ENCODE assay signal across 1 cellular context in the genomic region with DNA sequence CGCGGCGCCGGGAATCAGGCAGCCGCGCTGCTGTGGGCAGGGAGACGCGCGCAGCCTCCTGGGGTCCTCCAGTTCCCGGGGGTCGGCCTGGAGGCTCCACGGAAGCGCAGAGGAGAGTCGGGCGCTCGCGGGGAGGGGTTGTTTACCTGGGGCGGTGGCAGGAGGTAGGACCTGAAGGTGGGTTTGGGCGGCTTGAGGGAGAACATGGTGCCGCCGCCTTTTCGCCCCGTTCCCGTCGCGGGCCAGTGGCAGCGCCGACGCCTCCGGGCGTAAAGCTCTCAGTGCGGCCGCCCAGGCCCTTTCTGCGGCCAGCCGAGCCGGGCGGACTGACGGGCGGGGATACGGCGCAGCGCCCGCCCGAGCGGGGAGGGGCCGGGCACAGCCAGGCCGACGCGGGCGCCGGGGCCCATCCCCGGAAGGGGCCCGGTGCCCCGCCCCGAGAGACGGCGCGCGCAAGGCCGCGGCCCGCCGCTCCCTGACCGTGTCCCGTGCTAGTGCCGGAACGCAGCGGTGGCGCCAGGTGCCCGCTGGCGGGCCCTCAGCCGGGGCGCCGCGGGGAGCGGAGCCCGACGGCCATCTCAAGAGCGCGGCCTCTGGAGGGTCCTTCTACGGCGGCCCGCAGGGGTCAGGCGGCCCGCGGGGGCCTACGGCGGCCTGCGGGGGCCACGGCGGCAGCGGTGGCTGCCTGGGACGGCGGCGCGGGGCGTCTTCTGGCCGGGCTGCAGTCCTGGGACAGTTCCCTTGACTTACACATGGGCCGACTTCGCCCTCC.
TF ChIP-seq lines count a peak whose summit lies in the region.

A gene with protein sequence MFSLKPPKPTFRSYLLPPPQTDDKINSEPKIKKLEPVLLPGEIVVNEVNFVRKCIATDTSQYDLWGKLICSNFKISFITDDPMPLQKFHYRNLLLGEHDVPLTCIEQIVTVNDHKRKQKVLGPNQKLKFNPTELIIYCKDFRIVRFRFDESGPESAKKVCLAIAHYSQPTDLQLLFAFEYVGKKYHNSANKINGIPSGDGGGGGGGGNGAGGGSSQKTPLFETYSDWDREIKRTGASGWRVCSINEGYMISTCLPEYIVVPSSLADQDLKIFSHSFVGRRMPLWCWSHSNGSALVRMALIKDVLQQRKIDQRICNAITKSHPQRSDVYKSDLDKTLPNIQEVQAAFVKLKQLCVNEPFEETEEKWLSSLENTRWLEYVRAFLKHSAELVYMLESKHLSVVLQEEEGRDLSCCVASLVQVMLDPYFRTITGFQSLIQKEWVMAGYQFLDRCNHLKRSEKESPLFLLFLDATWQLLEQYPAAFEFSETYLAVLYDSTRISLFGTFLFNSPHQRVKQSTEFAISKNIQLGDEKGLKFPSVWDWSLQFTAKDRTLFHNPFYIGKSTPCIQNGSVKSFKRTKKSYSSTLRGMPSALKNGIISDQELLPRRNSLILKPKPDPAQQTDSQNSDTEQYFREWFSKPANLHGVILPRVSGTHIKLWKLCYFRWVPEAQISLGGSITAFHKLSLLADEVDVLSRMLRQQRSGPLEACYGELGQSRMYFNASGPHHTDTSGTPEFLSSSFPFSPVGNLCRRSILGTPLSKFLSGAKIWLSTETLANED (minus strand): TSS at position 328 of the 772 bp plus-strand sequence. CDS start 122 bp downstream, at position 206.

TF ChIP-seq in WTC11, 78 proteins besides CTCF, POLR2A, EP300 and RAD21 (continued from another document):
- TF ChIP-seq, protein P1, sequence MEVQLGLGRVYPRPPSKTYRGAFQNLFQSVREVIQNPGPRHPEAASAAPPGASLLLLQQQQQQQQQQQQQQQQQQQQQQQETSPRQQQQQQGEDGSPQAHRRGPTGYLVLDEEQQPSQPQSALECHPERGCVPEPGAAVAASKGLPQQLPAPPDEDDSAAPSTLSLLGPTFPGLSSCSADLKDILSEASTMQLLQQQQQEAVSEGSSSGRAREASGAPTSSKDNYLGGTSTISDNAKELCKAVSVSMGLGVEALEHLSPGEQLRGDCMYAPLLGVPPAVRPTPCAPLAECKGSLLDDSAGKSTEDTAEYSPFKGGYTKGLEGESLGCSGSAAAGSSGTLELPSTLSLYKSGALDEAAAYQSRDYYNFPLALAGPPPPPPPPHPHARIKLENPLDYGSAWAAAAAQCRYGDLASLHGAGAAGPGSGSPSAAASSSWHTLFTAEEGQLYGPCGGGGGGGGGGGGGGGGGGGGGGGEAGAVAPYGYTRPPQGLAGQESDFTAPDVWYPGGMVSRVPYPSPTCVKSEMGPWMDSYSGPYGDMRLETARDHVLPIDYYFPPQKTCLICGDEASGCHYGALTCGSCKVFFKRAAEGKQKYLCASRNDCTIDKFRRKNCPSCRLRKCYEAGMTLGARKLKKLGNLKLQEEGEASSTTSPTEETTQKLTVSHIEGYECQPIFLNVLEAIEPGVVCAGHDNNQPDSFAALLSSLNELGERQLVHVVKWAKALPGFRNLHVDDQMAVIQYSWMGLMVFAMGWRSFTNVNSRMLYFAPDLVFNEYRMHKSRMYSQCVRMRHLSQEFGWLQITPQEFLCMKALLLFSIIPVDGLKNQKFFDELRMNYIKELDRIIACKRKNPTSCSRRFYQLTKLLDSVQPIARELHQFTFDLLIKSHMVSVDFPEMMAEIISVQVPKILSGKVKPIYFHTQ (CRISPR knock-in tag; IDR thresholded peaks at IDR 0.05): no peak
- TF ChIP-seq GABPB1 (CRISPR knock-in tag; IDR thresholded peaks at IDR 0.05) (peak; percentile 62; the same call in 1 of the 2 replicates), ESRRA (CRISPR knock-in tag; IDR thresholded peaks at IDR 0.05; ENCODE audit: borderline replicate concordance) (no peak), ZNF423 (CRISPR knock-in tag; IDR thresholded peaks at IDR 0.05) (peak; percentile 80), SMAD4 (CRISPR knock-in tag; IDR thresholded peaks at IDR 0.05) (no peak), KAT7 (CRISPR knock-in tag; IDR thresholded peaks at IDR 0.05; ENCODE audit: borderline replicate concordance) (0 out of 2 replicates have a peak, but pooled peaks have one; percentile 88), JAZF1 (CRISPR knock-in tag; IDR thresholded peaks at IDR 0.05) (no peak), MXD4 (CRISPR knock-in tag; IDR thresholded peaks at IDR 0.05; ENCODE audit: borderline replicate concordance) (no peak), FOXP1 (CRISPR knock-in tag; IDR thresholded peaks at IDR 0.05; ENCODE audit: borderline replicate concordance) (peak; percentile 71)
- TF ChIP-seq, protein P2, sequence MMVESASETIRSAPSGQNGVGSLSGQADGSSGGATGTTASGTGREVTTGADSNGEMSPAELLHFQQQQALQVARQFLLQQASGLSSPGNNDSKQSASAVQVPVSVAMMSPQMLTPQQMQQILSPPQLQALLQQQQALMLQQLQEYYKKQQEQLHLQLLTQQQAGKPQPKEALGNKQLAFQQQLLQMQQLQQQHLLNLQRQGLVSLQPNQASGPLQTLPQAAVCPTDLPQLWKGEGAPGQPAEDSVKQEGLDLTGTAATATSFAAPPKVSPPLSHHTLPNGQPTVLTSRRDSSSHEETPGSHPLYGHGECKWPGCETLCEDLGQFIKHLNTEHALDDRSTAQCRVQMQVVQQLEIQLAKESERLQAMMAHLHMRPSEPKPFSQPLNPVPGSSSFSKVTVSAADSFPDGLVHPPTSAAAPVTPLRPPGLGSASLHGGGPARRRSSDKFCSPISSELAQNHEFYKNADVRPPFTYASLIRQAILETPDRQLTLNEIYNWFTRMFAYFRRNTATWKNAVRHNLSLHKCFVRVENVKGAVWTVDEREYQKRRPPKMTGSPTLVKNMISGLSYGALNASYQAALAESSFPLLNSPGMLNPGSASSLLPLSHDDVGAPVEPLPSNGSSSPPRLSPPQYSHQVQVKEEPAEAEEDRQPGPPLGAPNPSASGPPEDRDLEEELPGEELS (CRISPR knock-in tag; IDR thresholded peaks at IDR 0.05): 0 out of 2 replicates have a peak, but pooled peaks have one; percentile 37
- TF ChIP-seq, protein P3, sequence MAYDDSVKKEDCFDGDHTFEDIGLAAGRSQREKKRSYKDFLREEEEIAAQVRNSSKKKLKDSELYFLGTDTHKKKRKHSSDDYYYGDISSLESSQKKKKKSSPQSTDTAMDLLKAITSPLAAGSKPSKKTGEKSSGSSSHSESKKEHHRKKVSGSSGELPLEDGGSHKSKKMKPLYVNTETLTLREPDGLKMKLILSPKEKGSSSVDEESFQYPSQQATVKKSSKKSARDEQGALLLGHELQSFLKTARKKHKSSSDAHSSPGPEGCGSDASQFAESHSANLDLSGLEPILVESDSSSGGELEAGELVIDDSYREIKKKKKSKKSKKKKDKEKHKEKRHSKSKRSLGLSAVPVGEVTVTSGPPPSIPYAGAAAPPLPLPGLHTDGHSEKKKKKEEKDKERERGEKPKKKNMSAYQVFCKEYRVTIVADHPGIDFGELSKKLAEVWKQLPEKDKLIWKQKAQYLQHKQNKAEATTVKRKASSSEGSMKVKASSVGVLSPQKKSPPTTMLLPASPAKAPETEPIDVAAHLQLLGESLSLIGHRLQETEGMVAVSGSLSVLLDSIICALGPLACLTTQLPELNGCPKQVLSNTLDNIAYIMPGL (CRISPR knock-in tag; IDR thresholded peaks at IDR 0.05): peak; percentile 70
- TF ChIP-seq, protein P4, sequence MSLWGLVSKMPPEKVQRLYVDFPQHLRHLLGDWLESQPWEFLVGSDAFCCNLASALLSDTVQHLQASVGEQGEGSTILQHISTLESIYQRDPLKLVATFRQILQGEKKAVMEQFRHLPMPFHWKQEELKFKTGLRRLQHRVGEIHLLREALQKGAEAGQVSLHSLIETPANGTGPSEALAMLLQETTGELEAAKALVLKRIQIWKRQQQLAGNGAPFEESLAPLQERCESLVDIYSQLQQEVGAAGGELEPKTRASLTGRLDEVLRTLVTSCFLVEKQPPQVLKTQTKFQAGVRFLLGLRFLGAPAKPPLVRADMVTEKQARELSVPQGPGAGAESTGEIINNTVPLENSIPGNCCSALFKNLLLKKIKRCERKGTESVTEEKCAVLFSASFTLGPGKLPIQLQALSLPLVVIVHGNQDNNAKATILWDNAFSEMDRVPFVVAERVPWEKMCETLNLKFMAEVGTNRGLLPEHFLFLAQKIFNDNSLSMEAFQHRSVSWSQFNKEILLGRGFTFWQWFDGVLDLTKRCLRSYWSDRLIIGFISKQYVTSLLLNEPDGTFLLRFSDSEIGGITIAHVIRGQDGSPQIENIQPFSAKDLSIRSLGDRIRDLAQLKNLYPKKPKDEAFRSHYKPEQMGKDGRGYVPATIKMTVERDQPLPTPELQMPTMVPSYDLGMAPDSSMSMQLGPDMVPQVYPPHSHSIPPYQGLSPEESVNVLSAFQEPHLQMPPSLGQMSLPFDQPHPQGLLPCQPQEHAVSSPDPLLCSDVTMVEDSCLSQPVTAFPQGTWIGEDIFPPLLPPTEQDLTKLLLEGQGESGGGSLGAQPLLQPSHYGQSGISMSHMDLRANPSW (CRISPR knock-in tag; conservative IDR thresholded peaks at IDR 0.05; ENCODE audit: low read depth): peak; percentile 25; the same call in 1 of the 2 replicates
